In genomic region chr1:22317231-22317919, GRCh38 we compare ENCODE assay signal across 9 cellular contexts.
DNase-seq lines count a peak whose midpoint lies in the region; ATAC-seq and TF ChIP-seq lines count a peak whose summit lies in the region.
"Had no signal": no experiment of that assay in that cellular context is flagged by ENCODE, and none has a peak within 500 bp of the region (broad histone marks: within the 10 kb centered on the region; RNA-seq: fewer than 3 reads in every experiment).

No MANE protein-coding gene starts in this region.

- peaks cover 26% of the 10 kb centered on the region for H3K27me3 Mint-ChIP-seq in chondrocyte (ENCODE audit: low read depth)

- no peak for TF ChIP-seq POLR2A in heart left ventricle (IDR thresholded peaks at IDR 0.05)

- TF ChIP-seq CTCF in LNCAP (IDR thresholded peaks at IDR 0.05) = peak; percentile 35; the same call in 1 of the 2 replicates
- TF ChIP-seq CTCF in chondrocyte (IDR thresholded peaks at IDR 0.05) = peak; percentile 73
- TF ChIP-seq CTCF in heart left ventricle (IDR thresholded peaks at IDR 0.05) = peak in 6 of 12 donors; percentile 10 to 28 (median 14)

- peaks cover 0 to 49% (median 11%) of the 10 kb centered on the region in 9 donors for H3K27me3 ChIP-seq in heart left ventricle

- H3K27ac Mint-ChIP-seq in chondrocyte (ENCODE audit: unreplicated experiment) = no peak overlapping the region

- no peak overlapping the region for H3K4me3 ChIP-seq in heart left ventricle

- H3K9me3 ChIP-seq in heart left ventricle = no peaks in the 10 kb centered on the region

- 66 to 82% (median 70%) methylated on average over 10 of the region's 10 CpGs for WGBS in heart left ventricle, 4 donors

- intact Hi-C loops in heart left ventricle (cut with DNase I) = no loop called here

- DNase-seq in activated CD4-positive, alpha-beta T cell treated with anti-CD3 and anti-CD28 coated beads, Interleukin-2, amount 50 U/mL, for 48 hours = peak; percentile 21 to 24
- DNase-seq in activated CD4-positive, alpha-beta T cell treated with anti-CD3 and anti-CD28 coated beads for 4 hours = no peak
- DNase-seq in chondrocyte (ENCODE audit: low spot score) = no peak
- peak; percentile 39 for DNase-seq in retina
- no peak for DNase-seq in heart left ventricle
- no peak for DNase-seq in midbrain (lab: John Stamatoyannopoulos, UW)
- no peak for DNase-seq in DMS153 (lab: John Stamatoyannopoulos, UW)
- DNase-seq: NCI-H1105 had no signal

- ATAC-seq in heart left ventricle = no peak

- no peaks in the 10 kb centered on the region for H3K36me3 ChIP-seq in heart left ventricle

- H3K36me3 Mint-ChIP-seq in chondrocyte (ENCODE audit: low read depth) = no peaks in the 10 kb centered on the region

- no peaks in the 10 kb centered on the region for H3K9me3 Mint-ChIP-seq in chondrocyte (ENCODE audit: low read depth)

- H3K27ac ChIP-seq in heart left ventricle = no peak overlapping the region

- no peaks in the 10 kb centered on the region for H3K4me1 ChIP-seq in heart left ventricle

- no peaks in the 10 kb centered on the region for H3K4me1 Mint-ChIP-seq in chondrocyte (ENCODE audit: low read depth)

- H3K4me3 Mint-ChIP-seq in chondrocyte (ENCODE audit: unreplicated experiment) = no peak overlapping the region

Comparison
In these comparisons a context has a peak if more than half of its experiments do, and no peak if none do; other contexts are left out.
1. DNase-seq: peak in activated CD4-positive, alpha-beta T cell treated with anti-CD3 and anti-CD28 coated beads, Interleukin-2, amount 50 U/mL, for 48 hours (2 of 2) and retina (single experiment); none in activated CD4-positive, alpha-beta T cell treated with anti-CD3 and anti-CD28 coated beads for 4 hours (0 of 2), chondrocyte (single experiment), heart left ventricle (0 of 5), midbrain (single experiment) and DMS153 (single experiment).